ENCODE assay signal across 26 cellular contexts in genomic region chr1:84031928-84032327, GRCh38. TPM values are rescaled to one million over a fixed set of nuclear protein-coding genes. Genes with fewer than 3 reads are reported as not detected.
DNase-seq lines count a peak whose midpoint lies in the region; ATAC-seq, FAIRE-seq and TF ChIP-seq lines count a peak whose summit lies in the region.
"Had no signal": no experiment of that assay in that cellular context is flagged by ENCODE, and none has a peak within 500 bp of the region (broad histone marks: within the 10 kb centered on the region; RNA-seq: fewer than 3 reads in every experiment).

No MANE protein-coding gene starts in this region.

- no peaks in the 10 kb centered on the region for H3K79me2 ChIP-seq in HepG2 (ENCODE audit: insufficient read depth, low read length)
- no peaks in the 10 kb centered on the region for H3K79me2 ChIP-seq in mammary epithelial cell (ENCODE audit: insufficient read depth, low read length)

- CTCF ChIA-PET in HepG2 (lab: Yijun Ruan, JAX; ENCODE audit: low intra/inter-chr PET ratio, low total read pairs), result no interaction called here
- CTCF ChIA-PET in mammary epithelial cell (lab: Charles Lee; ENCODE audit: low non-redundant PET), result no interaction called here

- no TSS peak for BruUV-seq in HepG2 (replicated peaks; lab: Mats Ljungman, UMichigan)
- BruUV-seq in mammary epithelial cell (replicated peaks; lab: Mats Ljungman, UMichigan), result no TSS peak

- H3K9me3 ChIP-seq in HepG2 (ENCODE audit: low read length), result no peaks in the 10 kb centered on the region
- H3K9me3 ChIP-seq in right lobe of liver, result no peaks in the 10 kb centered on the region
- H3K9me3 ChIP-seq in prostate gland, result no peaks in the 10 kb centered on the region
- no peaks in the 10 kb centered on the region for H3K9me3 ChIP-seq in mammary epithelial cell (replicated peaks; ENCODE audit: insufficient read depth, low read length)
- H3K9me3 ChIP-seq: BLaER1 had no signal

- TF ChIP-seq CTCF in HepG2 (CRISPR knock-in tag; IDR thresholded peaks at IDR 0.05) (no peak), right lobe of liver (IDR thresholded peaks at IDR 0.05) (no peak), fibroblast of the aortic adventitia (IDR thresholded peaks at IDR 0.05; ENCODE audit: insufficient read depth, low read length) (no peak), prostate gland (IDR thresholded peaks at IDR 0.05) (no peak), mammary epithelial cell (conservative IDR thresholded peaks at IDR 0.05 in 1 of 2, IDR thresholded peaks at IDR 0.05 in 1 of 2; ENCODE audit: extremely low read depth in 1 of 2, insufficient read depth in 1 of 2, low read depth in 1 of 2, low read length in 2 of 2) (no peak)

- no peaks in the 10 kb centered on the region for H3K4me1 ChIP-seq in HepG2 (ENCODE audit: insufficient read depth, low read length)
- peaks cover 0 to 6% (median 2%) of the 10 kb centered on the region in 4 donors for H3K4me1 ChIP-seq in right lobe of liver
- H3K4me1 ChIP-seq in prostate gland (replicated peaks), result no peaks in the 10 kb centered on the region
- no peaks in the 10 kb centered on the region for H3K4me1 ChIP-seq in mammary epithelial cell (ENCODE audit: insufficient read depth, low read length)
- H3K4me1 ChIP-seq: BLaER1 had no signal

- intact Hi-C loops in HepG2 (cut with micrococcal nuclease; ENCODE audit: unreplicated experiment) (no loop called here), right lobe of liver (cut with DNase I) (no loop called here), prostate gland (cut with DNase I) (no loop called here), mammary epithelial cell (cut with micrococcal nuclease) (no loop called here)

- no peak overlapping the region for H2AFZ ChIP-seq in HepG2 (ENCODE audit: low read length)
- no peak overlapping the region for H2AFZ ChIP-seq in mammary epithelial cell (ENCODE audit: low read depth, low read length)
- H2AFZ ChIP-seq: GM23248 had no signal

- H3K9ac ChIP-seq in HepG2 (ENCODE audit: insufficient read depth, low read depth, low read length), result no peak overlapping the region
- H3K9ac ChIP-seq in mammary epithelial cell (ENCODE audit: insufficient read depth, low read length), result no peak overlapping the region
- H3K9ac ChIP-seq: BLaER1, GM23248 had no signal

- no peak overlapping the region for H3K27ac ChIP-seq in HepG2 (ENCODE audit: extremely low read length, insufficient read depth, low read length)
- no peak overlapping the region for H3K27ac ChIP-seq in right lobe of liver
- no peak overlapping the region for H3K27ac ChIP-seq in prostate gland
- H3K27ac ChIP-seq in mammary epithelial cell (ENCODE audit: insufficient read depth, low read depth, low read length), result no peak overlapping the region
- H3K27ac ChIP-seq: 22Rv1, BLaER1, C4-2B, GM23248 had no signal

- POLR2A ChIA-PET in HepG2 (lab: Yijun Ruan, JAX), result no interaction called here

- TF ChIP-seq POLR2A in HepG2 (IDR thresholded peaks at IDR 0.05; ENCODE audit: insufficient read depth in 1 of 2, low read depth in 2 of 2, low read length in 2 of 2) (no peak), right lobe of liver (IDR thresholded peaks at IDR 0.05) (no peak), prostate gland (IDR thresholded peaks at IDR 0.05) (no peak)

- H3K4me3 ChIP-seq in HepG2 (replicated peaks in 1 of 3; ENCODE audit: insufficient read depth in 1 of 3, low read depth in 2 of 3, low read length in 3 of 3) (no peak overlapping the region), right lobe of liver (no peak overlapping the region), fibroblast of the aortic adventitia (ENCODE audit: low read depth, low read length) (no peak overlapping the region), prostate gland (no peak overlapping the region), mammary epithelial cell (replicated peaks in 1 of 3; ENCODE audit: insufficient read depth in 1 of 3, low read depth in 2 of 3, low read length in 3 of 3) (no peak overlapping the region)
- H3K4me3 ChIP-seq: BLaER1, GM12878, GM23248 had no signal

- H3K36me3 ChIP-seq in HepG2 (replicated peaks in 1 of 2; ENCODE audit: control insufficient read depth in 1 of 2, insufficient read depth in 2 of 2, low read length in 2 of 2), result no peaks in the 10 kb centered on the region
- no peaks in the 10 kb centered on the region for H3K36me3 ChIP-seq in right lobe of liver
- no peaks in the 10 kb centered on the region for H3K36me3 ChIP-seq in prostate gland
- H3K36me3 ChIP-seq in mammary epithelial cell (ENCODE audit: insufficient read depth, low read length), result no peaks in the 10 kb centered on the region
- H3K36me3 ChIP-seq: BLaER1 had no signal

- H3K27me3 ChIP-seq in HepG2 (ENCODE audit: control insufficient read depth in 1 of 2, insufficient read depth in 2 of 2, low read length in 2 of 2), result no peaks in the 10 kb centered on the region
- no peaks in the 10 kb centered on the region for H3K27me3 ChIP-seq in right lobe of liver
- H3K27me3 ChIP-seq in prostate gland (replicated peaks; ENCODE audit: insufficient read depth), result no peaks in the 10 kb centered on the region
- H3K27me3 ChIP-seq in mammary epithelial cell (ENCODE audit: insufficient read depth, low read length), result no peaks in the 10 kb centered on the region
- H3K27me3 ChIP-seq: BLaER1 had no signal

- no peak for DNase-seq in HepG2 (ENCODE audit: low spot score)
- no peak for DNase-seq in right lobe of liver
- DNase-seq in dedifferentiated amniotic fluid mesenchymal stem cell (ENCODE audit: extremely low spot score), result peak; percentile 31
- DNase-seq in fibroblast of the aortic adventitia (ENCODE audit: low read depth), result peak; percentile 38
- DNase-seq in NCI-H187 treated with DMSO at 0.1 percent for 48 hours (lab: John Stamatoyannopoulos, UW), result no peak
- DNase-seq in prostate gland (ENCODE audit: low spot score), result no peak
- no peak for DNase-seq in mammary epithelial cell
- DNase-seq: CD4-positive, CD25-positive, alpha-beta regulatory T cell; CD8-positive, alpha-beta T cell; DMS 273 treated with DMSO at 0.1 percent for 48 hours; DMS79; EL; GDM1; GM23248; H7; HCEC 1CT had no signal

- no peak for TF ChIP-seq EP300 in HepG2 (IDR thresholded peaks at IDR 0.05; ENCODE audit: low read depth in 2 of 2, low read length in 2 of 2)
- no peak for TF ChIP-seq EP300 in HepG2 (CRISPR knock-in tag; IDR thresholded peaks at IDR 0.05; ENCODE audit: borderline replicate concordance)

- FAIRE-seq in HepG2 (lab: Jason Lieb, UNC), result no peak
- FAIRE-seq: A204.1, D721Med, GM12878, GM19239, H1 had no signal

- dilution Hi-C loops in mammary epithelial cell (cut with HindIII; ENCODE audit: low sequenced_read_pairs), result no loop called here

- TF ChIP-seq RAD21 in HepG2 (CRISPR knock-in tag; IDR thresholded peaks at IDR 0.05), result no peak

- no peaks in the 10 kb centered on the region for H4K20me1 ChIP-seq in HepG2 (ENCODE audit: insufficient read depth, low read length)
- H4K20me1 ChIP-seq in mammary epithelial cell (ENCODE audit: insufficient read depth, low read length), result no peaks in the 10 kb centered on the region
- H4K20me1 ChIP-seq: BLaER1 had no signal

- H3K4me2 ChIP-seq in HepG2 (ENCODE audit: low read depth, low read length) (no peak overlapping the region), mammary epithelial cell (ENCODE audit: insufficient read depth, low read depth, low read length) (no peak overlapping the region)
- H3K4me2 ChIP-seq: BLaER1 had no signal

- ATAC-seq in HepG2, result no peak
- ATAC-seq in right lobe of liver, result no peak
- ATAC-seq in HG02642 (IDR thresholded peaks at IDR 0.05; ENCODE audit: poor library complexity, unreplicated experiment), result no peak
- ATAC-seq: CD8-positive, alpha-beta T cell; GM12878 had no signal

- in situ Hi-C loops in HepG2 (cut with HindIII; ENCODE audit: extremely low pct_ligation_motif_present, low pct_unique_long_range_greater_than_20kb) (no loop called here), mammary epithelial cell (cut with MboI; ENCODE audit: low sequenced_read_pairs in 2 of 2) (no loop called here)

TF ChIP-seq in HepG2, 621 proteins besides CTCF, POLR2A, EP300 and RAD21 (continues in another document):
- TF ChIP-seq ATF7 (IDR thresholded peaks at IDR 0.05) (0 out of 2 replicates have a peak, but pooled peaks have one; percentile 7), ATF7 (CRISPR knock-in tag; IDR thresholded peaks at IDR 0.05) (no peak)

RNA-seq across cellular contexts. Expression of gene TTLL7, which starts 33.0 kb away (rescaled TPM):
- 0.22 and 0.38 TPM in 2 replicates for total RNA-seq in HepG2 (2016; rRNA removed; fragmentation: Illumina TruSeq; extraction: Trizol)
- total RNA-seq in HepG2 (2016; cell fraction: cytosol; rRNA removed; fragmentation: Illumina TruSeq; extraction: Trizol; ENCODE audit: low read depth), result 0.30 and 0.71 TPM in 2 replicates
- 0.24 and 0.46 TPM in 2 replicates for total RNA-seq in HepG2 (2016; cell fraction: insoluble cytoplasmic fraction; rRNA removed; fragmentation: Illumina TruSeq; extraction: Trizol)
- 0.21 and 0.37 TPM in 2 replicates for total RNA-seq in HepG2 (2016; cell fraction: membrane; rRNA removed; fragmentation: Illumina TruSeq; extraction: Trizol)
- total RNA-seq in HepG2 (2016; cell fraction: nucleus; rRNA removed; fragmentation: Illumina TruSeq; extraction: Trizol), result 0.25 and 0.47 TPM in 2 replicates
- 0.07 and 0.13 TPM in 2 replicates for polyA plus RNA-seq in HepG2 (2011; rRNA removed)
- 0.04 and 0.10 TPM in 2 replicates for polyA plus RNA-seq in HepG2 (2011; cell fraction: cytosol; rRNA removed)
- 0.08 and 0.19 TPM in 2 replicates for polyA plus RNA-seq in HepG2 (2011; cell fraction: nucleus; rRNA removed)
- 0.20 TPM in 1 of 2 replicates, not detected in the other for polyA plus RNA-seq in HepG2 (2012)
- polyA plus RNA-seq in HepG2 (2016; cell fraction: cytosol; fragmentation: Illumina TruSeq; extraction: Trizol; ENCODE audit: low read depth), result not detected in 2 replicates
- polyA plus RNA-seq in HepG2 (2016; cell fraction: insoluble cytoplasmic fraction; fragmentation: Illumina TruSeq; extraction: Trizol; ENCODE audit: low read depth), result 0.29 and 0.39 TPM in 2 replicates
- polyA plus RNA-seq in HepG2 (2016; cell fraction: membrane; fragmentation: Illumina TruSeq; extraction: Trizol; ENCODE audit: low read depth), result 0.14 TPM in 1 of 2 replicates, not detected in the other
- polyA plus RNA-seq in HepG2 (2016; cell fraction: nucleus; fragmentation: Illumina TruSeq; extraction: Trizol; ENCODE audit: insufficient read depth, low read depth), result 0.44 and 0.72 TPM in 2 replicates
- 0.35 TPM in 1 of 2 replicates, not detected in the other for polyA minus RNA-seq in HepG2 (2011; rRNA and poly(A)+ RNA removed; ENCODE audit: low replicate concordance)
- not detected in 2 replicates for polyA minus RNA-seq in HepG2 (2011; cell fraction: cytosol; rRNA and poly(A)+ RNA removed)
- not detected in 2 replicates for polyA minus RNA-seq in HepG2 (2011; cell fraction: nucleus; rRNA and poly(A)+ RNA removed)
- 1 to 10 TPM in 5 of 6 experiments, under 1 TPM in 1; 0.92 to 7.2 (median 3.9) TPM for total RNA-seq in right lobe of liver
- 16.0 and 20.9 TPM in 2 replicates for total RNA-seq in fibroblast of the aortic adventitia (ENCODE audit: low replicate concordance)
- 10 to 100 TPM; 24.7 to 26.6 TPM for total RNA-seq in prostate gland
- total RNA-seq in mammary epithelial cell, result 10 to 100 TPM; 15.5 to 16.1 TPM
- polyA plus RNA-seq in mammary epithelial cell, result 4.1 TPM
- polyA minus RNA-seq in mammary epithelial cell, result 24.4 TPM
- total RNA-seq: B cell; CD8-positive, alpha-beta T cell had no signal

Comparison
In these comparisons a context has a peak if more than half of its experiments do, and no peak if none do; other contexts are left out.
1. DNase-seq: peak in dedifferentiated amniotic fluid mesenchymal stem cell (single experiment) and fibroblast of the aortic adventitia (single experiment); none in HepG2 (single experiment), right lobe of liver (0 of 3), NCI-H187 treated with DMSO at 0.1 percent for 48 hours (single experiment), prostate gland (single experiment) and mammary epithelial cell (single experiment).